In genomic region chr1:70207492-70207891, GRCh38 we compare ENCODE assay signal across 12 cellular contexts. TPM values are rescaled to one million over a fixed set of nuclear protein-coding genes. Genes with fewer than 3 reads are reported as not detected.
DNase-seq lines count a peak whose midpoint lies in the region; ATAC-seq and TF ChIP-seq lines count a peak whose summit lies in the region.
"Had no signal": no experiment of that assay in that cellular context is flagged by ENCODE, and none has a peak within 500 bp of the region (broad histone marks: within the 10 kb centered on the region; RNA-seq: fewer than 3 reads in every experiment).

No MANE protein-coding gene starts in this region.

- peaks cover 98% of the 10 kb centered on the region for H3K79me2 ChIP-seq in GM23338 (replicated peaks; ENCODE audit: insufficient read depth)

- peaks cover 8% of the 10 kb centered on the region for H3K4me1 ChIP-seq in GM23338 (ENCODE audit: insufficient read depth)

- CTCF ChIA-PET in AG04449 (lab: Yijun Ruan, JAX), result no interaction called here

- peak overlapping the region; percentile 90; the same call in 1 of the 2 replicates for H3K4me2 ChIP-seq in GM23338

- peak overlapping the region; percentile 97; the same call in 1 of the 2 replicates for H3K4me3 ChIP-seq in AG04449 (ENCODE audit: low read depth, low read length)
- no peak overlapping the region for H3K4me3 ChIP-seq in GM23338

- H3K27me3 ChIP-seq in GM23338 (ENCODE audit: insufficient read depth), result no peaks in the 10 kb centered on the region
- H3K27me3 ChIP-seq: transverse colon had no signal

- ATAC-seq in GM23338 (no peak), naive B cell (ENCODE audit: low read depth in 2 of 2) (no peak), GM19351 (IDR thresholded peaks at IDR 0.05; ENCODE audit: unreplicated experiment) (no peak), HG03139 (IDR thresholded peaks at IDR 0.05; ENCODE audit: unreplicated experiment) (no peak)
- ATAC-seq in activated T-helper 17 cell treated with anti-CD3 and anti-CD28 coated beads, Interleukin-2, amount 50 U/mL, for 72 hours (replicated peaks), result no peak
- ATAC-seq: left colon had no signal

- H3K9me3 Mint-ChIP-seq in GM23338 (no peaks in the 10 kb centered on the region), naive B cell (no peaks in the 10 kb centered on the region)
- no peaks in the 10 kb centered on the region for H3K9me3 Mint-ChIP-seq in activated T-helper 17 cell treated with anti-CD3 and anti-CD28 coated beads, Interleukin-2, amount 50 U/mL, for 72 hours

- H2AFZ ChIP-seq in GM23338, result no peak overlapping the region

- H3K36me3 ChIP-seq in GM23338 (ENCODE audit: insufficient read depth), result no peaks in the 10 kb centered on the region

- POLR2A ChIA-PET in AG04449 (lab: Yijun Ruan, JAX), result no interaction called here

- no peak for TF ChIP-seq CTCF in AG04449 (IDR thresholded peaks at IDR 0.05; ENCODE audit: insufficient read depth, low read length, missing control alignments)
- TF ChIP-seq CTCF in GM23338 (conservative IDR thresholded peaks at IDR 0.05; ENCODE audit: low read depth in 2 of 2), result no peak

- H3K4me3 Mint-ChIP-seq in GM23338 (peak overlapping the region; percentile 96), naive B cell (peak overlapping the region in 7 of 8 donors; percentile 66 to 95 (median 84))
- peak overlapping the region; percentile 96 for H3K4me3 Mint-ChIP-seq in activated T-helper 17 cell treated with anti-CD3 and anti-CD28 coated beads, Interleukin-2, amount 50 U/mL, for 72 hours

- DNase-seq in AG04449 (ENCODE audit: low read depth, low spot score) (no peak), GM23338 (ENCODE audit: low spot score) (no peak), naive B cell (no peak), NCI-H187 (lab: John Stamatoyannopoulos, UW) (no peak), NCI-H2029 (lab: John Stamatoyannopoulos, UW) (no peak)
- DNase-seq: left colon, NCI-H1417, T-helper 9 cell, transverse colon had no signal

- no peak overlapping the region for H3K27ac Mint-ChIP-seq in GM23338
- H3K27ac Mint-ChIP-seq in activated T-helper 17 cell treated with anti-CD3 and anti-CD28 coated beads, Interleukin-2, amount 50 U/mL, for 72 hours, result peak overlapping the region; percentile 46
- H3K27ac Mint-ChIP-seq in naive B cell, result peak overlapping the region; percentile 30 to 97 (median 80)

- no peaks in the 10 kb centered on the region for H3K9me2 ChIP-seq in GM23338 (ENCODE audit: insufficient read depth)

- peaks cover 4% of the 10 kb centered on the region; the same call in 1 of the 3 replicates for H3K36me3 Mint-ChIP-seq in GM23338 (ENCODE audit: low read depth)
- peaks cover 53% of the 10 kb centered on the region for H3K36me3 Mint-ChIP-seq in activated T-helper 17 cell treated with anti-CD3 and anti-CD28 coated beads, Interleukin-2, amount 50 U/mL, for 72 hours (ENCODE audit: low read depth)
- H3K36me3 Mint-ChIP-seq in naive B cell, result no peaks in the 10 kb centered on the region

- H3K27me3 Mint-ChIP-seq in GM23338 (ENCODE audit: insufficient read depth, low read depth, poor library complexity), result peaks cover 7% of the 10 kb centered on the region
- H3K27me3 Mint-ChIP-seq in activated T-helper 17 cell treated with anti-CD3 and anti-CD28 coated beads, Interleukin-2, amount 50 U/mL, for 72 hours, result no peaks in the 10 kb centered on the region
- H3K27me3 Mint-ChIP-seq in naive B cell, result no peaks in the 10 kb centered on the region

- no peak overlapping the region for H3K27ac ChIP-seq in GM23338 (ENCODE audit: low read depth)
- H3K27ac ChIP-seq: transverse colon had no signal

- H4K20me1 ChIP-seq in GM23338 (replicated peaks; ENCODE audit: insufficient read depth), result no peaks in the 10 kb centered on the region; the same call in 1 of the 2 replicates

- H3K4me1 Mint-ChIP-seq in GM23338 (peaks cover 9% of the 10 kb centered on the region; the same call in 2 of the 3 replicates), naive B cell (peaks cover 31 to 76% (median 48%) of the 10 kb centered on the region in 3 donors)
- H3K4me1 Mint-ChIP-seq in activated T-helper 17 cell treated with anti-CD3 and anti-CD28 coated beads, Interleukin-2, amount 50 U/mL, for 72 hours, result peaks cover 30% of the 10 kb centered on the region

- H3F3A ChIP-seq in GM23338 (replicated peaks; ENCODE audit: low read depth), result no peaks in the 10 kb centered on the region

TF ChIP-seq in GM23338, 12 proteins besides CTCF, POLR2A, EP300 and RAD21 (continues in another document):
- TF ChIP-seq, protein P1, sequence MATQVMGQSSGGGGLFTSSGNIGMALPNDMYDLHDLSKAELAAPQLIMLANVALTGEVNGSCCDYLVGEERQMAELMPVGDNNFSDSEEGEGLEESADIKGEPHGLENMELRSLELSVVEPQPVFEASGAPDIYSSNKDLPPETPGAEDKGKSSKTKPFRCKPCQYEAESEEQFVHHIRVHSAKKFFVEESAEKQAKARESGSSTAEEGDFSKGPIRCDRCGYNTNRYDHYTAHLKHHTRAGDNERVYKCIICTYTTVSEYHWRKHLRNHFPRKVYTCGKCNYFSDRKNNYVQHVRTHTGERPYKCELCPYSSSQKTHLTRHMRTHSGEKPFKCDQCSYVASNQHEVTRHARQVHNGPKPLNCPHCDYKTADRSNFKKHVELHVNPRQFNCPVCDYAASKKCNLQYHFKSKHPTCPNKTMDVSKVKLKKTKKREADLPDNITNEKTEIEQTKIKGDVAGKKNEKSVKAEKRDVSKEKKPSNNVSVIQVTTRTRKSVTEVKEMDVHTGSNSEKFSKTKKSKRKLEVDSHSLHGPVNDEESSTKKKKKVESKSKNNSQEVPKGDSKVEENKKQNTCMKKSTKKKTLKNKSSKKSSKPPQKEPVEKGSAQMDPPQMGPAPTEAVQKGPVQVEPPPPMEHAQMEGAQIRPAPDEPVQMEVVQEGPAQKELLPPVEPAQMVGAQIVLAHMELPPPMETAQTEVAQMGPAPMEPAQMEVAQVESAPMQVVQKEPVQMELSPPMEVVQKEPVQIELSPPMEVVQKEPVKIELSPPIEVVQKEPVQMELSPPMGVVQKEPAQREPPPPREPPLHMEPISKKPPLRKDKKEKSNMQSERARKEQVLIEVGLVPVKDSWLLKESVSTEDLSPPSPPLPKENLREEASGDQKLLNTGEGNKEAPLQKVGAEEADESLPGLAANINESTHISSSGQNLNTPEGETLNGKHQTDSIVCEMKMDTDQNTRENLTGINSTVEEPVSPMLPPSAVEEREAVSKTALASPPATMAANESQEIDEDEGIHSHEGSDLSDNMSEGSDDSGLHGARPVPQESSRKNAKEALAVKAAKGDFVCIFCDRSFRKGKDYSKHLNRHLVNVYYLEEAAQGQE (IDR thresholded peaks at IDR 0.05; ENCODE audit: unreplicated experiment), result no peak
- TF ChIP-seq CREB1 (CRISPR knock-in tag; IDR thresholded peaks at IDR 0.05; ENCODE audit: low read depth), result no peak
- TF ChIP-seq ETS1 (IDR thresholded peaks at IDR 0.05), result no peak

RNA-seq across cellular contexts. Expression of gene LRRC40, which starts 2.1 kb away (rescaled TPM):
- 45.8 and 50.5 TPM in 2 replicates for total RNA-seq in GM23338 (2014; rRNA removed; shearing (Covaris generic))
- polyA plus RNA-seq in GM23338 (2016; fragmentation: Nextera tagmentation; extraction: Ambion mirVana), result 28.0 and 33.9 TPM in 2 replicates
- total RNA-seq in activated T-helper 17 cell treated with anti-CD3 and anti-CD28 coated beads, Interleukin-2, amount 50 U/mL, for 72 hours, result 10 to 100 TPM; 21.4 to 24.0 TPM
- 1 to 10 TPM; 4.4 to 9.0 (median 6.4) TPM for polyA plus RNA-seq in naive B cell (ENCODE audit: low read depth in 6 of 6)

RNA-seq across cellular contexts. Expression of gene SRSF11, which starts 13.7 kb away (rescaled TPM):
- 170 and 182 TPM in 2 replicates for total RNA-seq in GM23338 (2014; rRNA removed; shearing (Covaris generic))
- polyA plus RNA-seq in GM23338 (2016; fragmentation: Nextera tagmentation; extraction: Ambion mirVana) (311 and 372 TPM in 2 replicates), naive B cell (ENCODE audit: low read depth in 6 of 6) (10 to 100 TPM; 56.2 to 95.3 (median 78.1) TPM)
- 100 to 1,000 TPM; 195 to 227 TPM for total RNA-seq in activated T-helper 17 cell treated with anti-CD3 and anti-CD28 coated beads, Interleukin-2, amount 50 U/mL, for 72 hours
